14 cellular contexts compared by ENCODE assay signal in genomic region chr10:133358162-133358919, GRCh38. TPM values are rescaled to one million over a fixed set of nuclear protein-coding genes. Genes with fewer than 3 reads are reported as not detected.
DNase-seq lines count a peak whose midpoint lies in the region; ATAC-seq and TF ChIP-seq lines count a peak whose summit lies in the region.
"Had no signal": no experiment of that assay in that cellular context is flagged by ENCODE, and none has a peak within 500 bp of the region (broad histone marks: within the 10 kb centered on the region; RNA-seq: fewer than 3 reads in every experiment).

No MANE protein-coding gene starts in this region.

- ATAC-seq in left lung (no peak), gastrocnemius medialis (no peak), GM21423 (IDR thresholded peaks at IDR 0.05; ENCODE audit: unreplicated experiment) (no peak), GM19397 (IDR thresholded peaks at IDR 0.05; ENCODE audit: unreplicated experiment) (no peak)

- peaks cover 0 to 18% of the 10 kb centered on the region in 2 experiments; a peak in 2 of 3 replicates for H3K36me3 ChIP-seq in HEK293 (ENCODE audit: control insufficient read depth in 2 of 2, insufficient read depth in 1 of 2, low read length in 2 of 2)
- H3K36me3 ChIP-seq in left lung, result peaks cover 0 to 27% of the 10 kb centered on the region in 2 donors
- peaks cover 0 to 15% of the 10 kb centered on the region in 2 donors for H3K36me3 ChIP-seq in gastrocnemius medialis

- no peak for TF ChIP-seq POLR2A in gastrocnemius medialis (IDR thresholded peaks at IDR 0.05)

- no peaks in the 10 kb centered on the region for H3K9me3 Mint-ChIP-seq in dendritic cell treated with granulocyte-macrophage colony-stimulating factor and Interleukin-4, amounts not matched to agents 40 ng/mL and 50 ng/mL, for 4 days
- H3K9me3 Mint-ChIP-seq: activated T-helper 17 cell treated with anti-CD3 and anti-CD28 coated beads, Interleukin-2, amount 50 U/mL, for 72 hours; CD8-positive, alpha-beta memory T cell had no signal

- H3K27ac Mint-ChIP-seq in dendritic cell treated with granulocyte-macrophage colony-stimulating factor and Interleukin-4, amounts not matched to agents 40 ng/mL and 50 ng/mL, for 4 days, result peak overlapping the region; percentile 80
- H3K27ac Mint-ChIP-seq: activated T-helper 17 cell treated with anti-CD3 and anti-CD28 coated beads, Interleukin-2, amount 50 U/mL, for 72 hours had no signal

- no peaks in the 10 kb centered on the region for H3K27me3 Mint-ChIP-seq in dendritic cell treated with granulocyte-macrophage colony-stimulating factor and Interleukin-4, amounts not matched to agents 40 ng/mL and 50 ng/mL, for 4 days
- H3K27me3 Mint-ChIP-seq: activated T-helper 17 cell treated with anti-CD3 and anti-CD28 coated beads, Interleukin-2, amount 50 U/mL, for 72 hours; CD8-positive, alpha-beta memory T cell had no signal

- no peaks in the 10 kb centered on the region for H3K9me3 ChIP-seq in HEK293 (ENCODE audit: control insufficient read depth, insufficient read depth, low read depth, low read length)
- H3K9me3 ChIP-seq in left lung, result no peaks in the 10 kb centered on the region
- H3K9me3 ChIP-seq in gastrocnemius medialis, result no peaks in the 10 kb centered on the region

- H3K36me3 Mint-ChIP-seq in dendritic cell treated with granulocyte-macrophage colony-stimulating factor and Interleukin-4, amounts not matched to agents 40 ng/mL and 50 ng/mL, for 4 days (ENCODE audit: low read depth), result peaks cover 51% of the 10 kb centered on the region

- intact Hi-C loops in dendritic cell treated with granulocyte-macrophage colony-stimulating factor and Interleukin-4, amounts not matched to agents 40 ng/mL and 50 ng/mL, for 4 days (cut with micrococcal nuclease), result loop anchor here (2.0 to 5.0 kb wide), 2 partner anchors 20 to 34 kb away; partner anchors contain the start of genes MTG1 and PAOX
- intact Hi-C loops in left lung (cut with DNase I) (no loop called here), gastrocnemius medialis (cut with DNase I; ENCODE audit: low total_unique reads) (no loop called here)

- no peak overlapping the region for H3K4me3 Mint-ChIP-seq in dendritic cell treated with granulocyte-macrophage colony-stimulating factor and Interleukin-4, amounts not matched to agents 40 ng/mL and 50 ng/mL, for 4 days

- in situ Hi-C loops in gastrocnemius medialis (cut with MboI; ENCODE audit: low sequenced_read_pairs in 4 of 4), result no loop called here

- TF ChIP-seq CTCF in HEK293 (tag by site-specific recombination; IDR thresholded peaks at IDR 0.05), result no peak
- TF ChIP-seq CTCF in left lung (IDR thresholded peaks at IDR 0.05), result no peak
- TF ChIP-seq CTCF in gastrocnemius medialis (IDR thresholded peaks at IDR 0.05 in 4 of 5, conservative IDR thresholded peaks at IDR 0.05 in 1 of 5), result no peak

- H3K4me3 ChIP-seq in HEK293 (ENCODE audit: low read depth, low read length), result no peak overlapping the region
- H3K4me3 ChIP-seq in left lung, result no peak overlapping the region
- H3K4me3 ChIP-seq in gastrocnemius medialis, result no peak overlapping the region

- H3K27ac ChIP-seq in HEK293 (ENCODE audit: extremely low read depth, low read depth, low read length) (no peak overlapping the region), left lung (no peak overlapping the region), gastrocnemius medialis (peak overlapping the region in 3 of 4 donors; percentile 20 to 41 (median 34))

- peaks cover 0 to 14% of the 10 kb centered on the region in 2 donors for H3K27me3 ChIP-seq in left lung
- peaks cover 4 to 21% (median 13%) of the 10 kb centered on the region in 3 donors for H3K27me3 ChIP-seq in gastrocnemius medialis
- H3K27me3 ChIP-seq: hepatocyte had no signal

- peak; percentile 53 to 83 for DNase-seq in left lung
- DNase-seq in gastrocnemius medialis, result peak in 1 of 2 donors; percentile 31
- no peak for DNase-seq in NCI-H1930 (lab: John Stamatoyannopoulos, UW)
- no peak for DNase-seq in NCI-H1105 treated with DMSO at 0.1 percent for 48 hours (lab: John Stamatoyannopoulos, UW)
- DNase-seq: NCI-H1092 treated with DMSO at 0.1 percent for 48 hours, NCI-H446 treated with DMSO at 0.1 percent for 48 hours had no signal

- POLR2A ChIA-PET in HEK293 (lab: Yijun Ruan, JAX), result interaction anchor here (1.4 kb wide), 1 partner anchor 15 kb away, joined by 6 read pairs; the partner anchor contains the start of gene ECHS1

- H3K4me1 ChIP-seq in HEK293 (ENCODE audit: control insufficient read depth, insufficient read depth, low read length) (peaks cover 4% of the 10 kb centered on the region; the same call in 1 of the 2 replicates), left lung (peaks cover 6 to 15% of the 10 kb centered on the region in 2 donors), gastrocnemius medialis (peaks cover 4 to 8% of the 10 kb centered on the region in 2 donors)

- peaks cover 16% of the 10 kb centered on the region for H3K4me1 Mint-ChIP-seq in dendritic cell treated with granulocyte-macrophage colony-stimulating factor and Interleukin-4, amounts not matched to agents 40 ng/mL and 50 ng/mL, for 4 days (ENCODE audit: low read depth)

- CTCF ChIA-PET in HEK293 (lab: Yijun Ruan, JAX), result interaction anchor here (1.2 kb wide), 1 partner anchor 29 kb away, joined by 6 read pairs; no protein-coding TSS in a partner anchor

TF ChIP-seq in HEK293, 187 proteins besides CTCF, POLR2A, EP300 and RAD21:
- no peak for TF ChIP-seq ZNF202 (tag by site-specific recombination; IDR thresholded peaks at IDR 0.05; ENCODE audit: borderline replicate concordance)
- TF ChIP-seq KLF8 (tag by site-specific recombination; IDR thresholded peaks at IDR 0.05), result 0 out of 2 replicates have a peak, but pooled peaks have one; percentile 18
- TF ChIP-seq KLF7 (tag by site-specific recombination; IDR thresholded peaks at IDR 0.05; ENCODE audit: borderline replicate concordance), result no peak
- TF ChIP-seq TRIM28 (IDR thresholded peaks at IDR 0.05; ENCODE audit: borderline replicate concordance, low read length), result no peak
- no peak for TF ChIP-seq SETDB1 (IDR thresholded peaks at IDR 0.05; ENCODE audit: insufficient read length, low read length)
- TF ChIP-seq ZBTB48 (tag by site-specific recombination; IDR thresholded peaks at IDR 0.05), result no peak
- TF ChIP-seq ZNF776 (tag by site-specific recombination; IDR thresholded peaks at IDR 0.05; ENCODE audit: borderline replicate concordance), result no peak
- no peak for TF ChIP-seq ZNF521 (tag by site-specific recombination; IDR thresholded peaks at IDR 0.05)
- TF ChIP-seq HIC1 (tag by site-specific recombination; IDR thresholded peaks at IDR 0.05), result 0 out of 2 replicates have a peak, but pooled peaks have one; percentile 27
- TF ChIP-seq ZNF416 (tag by site-specific recombination; IDR thresholded peaks at IDR 0.05), result no peak

RNA-seq across cellular contexts. Expression of gene FUOM, which starts 0.5 kb away (rescaled TPM):
- total RNA-seq in left lung (10 to 100 TPM; 12.1 to 24.1 TPM), gastrocnemius medialis (1 to 10 TPM; 3.2 to 8.9 (median 5.6) TPM)

RNA-seq across cellular contexts. Expression of gene PRAP1, which starts 11.2 kb away (rescaled TPM):
- total RNA-seq in left lung, result not detected
- 1 to 10 TPM in 2 of 4 donors, under 1 TPM in 1, not detected in 1; 0.59 to 1.4 (median 1.1) TPM for total RNA-seq in gastrocnemius medialis
- total RNA-seq: activated T-helper 17 cell treated with anti-CD3 and anti-CD28 coated beads, Interleukin-2, amount 50 U/mL, for 72 hours; CD8-positive, alpha-beta memory T cell; PC-3 had no signal

RNA-seq across cellular contexts. Expression of gene ECHS1, which starts 14.8 kb away (rescaled TPM):
- total RNA-seq in left lung (10 to 100 TPM; 71.0 to 85.9 TPM), gastrocnemius medialis (100 to 1,000 TPM in 3 of 4 donors, 10 to 100 TPM in 1; 96.7 to 123 (median 106) TPM)

RNA-seq across cellular contexts. Expression of gene PAOX, which starts 20.7 kb away (rescaled TPM):
- total RNA-seq in left lung (1 to 10 TPM; 5.7 to 7.1 TPM), gastrocnemius medialis (1 to 10 TPM; 4.9 to 7.7 (median 6.7) TPM)

RNA-seq across cellular contexts. Expression of gene CALY, which starts 21.6 kb away (rescaled TPM):
- total RNA-seq in left lung (not detected), gastrocnemius medialis (not detected)
- total RNA-seq: activated T-helper 17 cell treated with anti-CD3 and anti-CD28 coated beads, Interleukin-2, amount 50 U/mL, for 72 hours; PC-3 had no signal

Comparison
In these comparisons a context has a peak if more than half of its experiments do, and no peak if none do; other contexts are left out.
1. H3K27ac ChIP-seq: peak in gastrocnemius medialis (3 of 4); none in HEK293 (single experiment) and left lung (0 of 2).
2. DNase-seq: peak in left lung (2 of 2); none in NCI-H1930 (0 of 2) and NCI-H1105 treated with DMSO at 0.1 percent for 48 hours (single experiment).